Comparison of ENCODE assay signal across 9 cellular contexts in genomic region chr4:164977243-164978164, GRCh38. TPM values are rescaled to one million over a fixed set of nuclear protein-coding genes. Genes with fewer than 3 reads are reported as not detected.
DNase-seq lines count a peak whose midpoint lies in the region; ATAC-seq, FAIRE-seq and TF ChIP-seq lines count a peak whose summit lies in the region.
"Had no signal": no experiment of that assay in that cellular context is flagged by ENCODE, and none has a peak within 500 bp of the region (broad histone marks: within the 10 kb centered on the region; RNA-seq: fewer than 3 reads in every experiment).

Gene TRIM61 (minus strand): TSS chr4:164977657. CDS start chr4:164970002, 7,655 bp downstream.

- H3K9me3 ChIP-seq in HUES48 (ENCODE audit: control insufficient read depth, insufficient read depth, low read length), result no peaks in the 10 kb centered on the region
- no peaks in the 10 kb centered on the region for H3K9me3 ChIP-seq in heart right ventricle
- H3K9me3 ChIP-seq in small intestine (ENCODE audit: control insufficient read depth, low read depth), result no peaks in the 10 kb centered on the region
- no peaks in the 10 kb centered on the region for H3K9me3 ChIP-seq in Caco-2

- CTCF ChIA-PET in Caco-2 (lab: Charles Lee), result interaction anchor here (0.8 kb wide), 1 partner anchor 42 kb away, joined by 3 read pairs; no protein-coding TSS in a partner anchor

- H3K4me3 Mint-ChIP-seq in Caco-2 (ENCODE audit: unreplicated experiment), result no peak within 1 kb of the TSS

- intact Hi-C loops in heart right ventricle (cut with DNase I), result no loop called here
- intact Hi-C loops in Caco-2 (cut with micrococcal nuclease; ENCODE audit: unreplicated experiment), result no loop called here

- H3K27ac Mint-ChIP-seq in Caco-2 (ENCODE audit: unreplicated experiment), result no peak within 1 kb of the TSS

- peak; percentile 50 for DNase-seq in Ammon's horn (ENCODE audit: low spot score)
- peak; percentile 79 for DNase-seq in GM20000 (ENCODE audit: low spot score)
- peak; percentile 15 for DNase-seq in activated gamma-delta T cell (lab: John Stamatoyannopoulos, UW)
- DNase-seq in heart right ventricle, result peak; percentile 46 to 75
- no peak for DNase-seq in small intestine
- no peak for DNase-seq in DMS114 treated with DMSO at 0.1 percent for 48 hours (lab: John Stamatoyannopoulos, UW; ENCODE audit: unreplicated experiment)
- DNase-seq in Caco-2, result no peak

- H3K4me3 ChIP-seq in HUES48 (ENCODE audit: low read depth, low read length), result peak within 1 kb of the TSS; percentile 82
- H3K4me3 ChIP-seq in heart right ventricle, result peak within 1 kb of the TSS; percentile 46 to 83 (median 70)
- H3K4me3 ChIP-seq in small intestine (ENCODE audit: low read depth in 1 of 2, low read length in 2 of 2), result peak within 1 kb of the TSS; percentile 9 to 45
- no peak within 1 kb of the TSS for H3K4me3 ChIP-seq in Caco-2 (ENCODE audit: low read depth, low read length)

- H3K36me3 Mint-ChIP-seq in Caco-2 (ENCODE audit: insufficient read depth, unreplicated experiment), result no peaks in the 10 kb centered on the region

- no peaks in the 10 kb centered on the region for H3K4me1 Mint-ChIP-seq in Caco-2 (ENCODE audit: low read depth, unreplicated experiment)

- H3K27me3 ChIP-seq in HUES48 (ENCODE audit: control insufficient read depth, insufficient read depth, low read length), result no peaks in the 10 kb centered on the region
- no peaks in the 10 kb centered on the region for H3K27me3 ChIP-seq in heart right ventricle
- H3K27me3 ChIP-seq in small intestine (ENCODE audit: control insufficient read depth in 2 of 2, insufficient read depth in 2 of 2, low read length in 2 of 2), result no peaks in the 10 kb centered on the region
- H3K27me3 ChIP-seq in Caco-2 (replicated peaks; ENCODE audit: control insufficient read depth, insufficient read depth, low read length), result no peaks in the 10 kb centered on the region

- 7 to 15% methylated on average over 27 of the region's 27 CpGs for WGBS in heart right ventricle, 2 donors
- 17 to 39% (median 31%) methylated on average over 27 of the region's 27 CpGs for WGBS in small intestine, 3 donors

- peak; percentile 75 to 98 (median 96) for ATAC-seq in heart right ventricle

- FAIRE-seq in small intestine (lab: Jason Lieb, UNC), result no peak
- FAIRE-seq: G401.6 had no signal

- H3K27me3 Mint-ChIP-seq in Caco-2 (ENCODE audit: insufficient read depth, unreplicated experiment), result no peaks in the 10 kb centered on the region

- POLR2A ChIA-PET in Caco-2 (lab: Charles Lee), result no interaction called here

- TF ChIP-seq CTCF in GM20000 (IDR thresholded peaks at IDR 0.05; ENCODE audit: extremely low read depth, missing control alignments) (peak; percentile 24), heart right ventricle (IDR thresholded peaks at IDR 0.05) (peak in 2 of 9 donors; percentile 8 to 14), Caco-2 (IDR thresholded peaks at IDR 0.05; ENCODE audit: insufficient read depth in 1 of 2, low read depth in 1 of 2, low read length in 1 of 2, severe bottlenecking in 1 of 2, unreplicated experiment in 1 of 2) (no peak)

- H3K4me1 ChIP-seq in HUES48 (ENCODE audit: control insufficient read depth, insufficient read depth, low read length) (peaks cover 6% of the 10 kb centered on the region; the same call in 1 of the 2 replicates), heart right ventricle (peaks cover 0 to 11% (median 5%) of the 10 kb centered on the region in 9 donors), small intestine (ENCODE audit: control insufficient read depth in 2 of 2, insufficient read depth in 1 of 2, low read depth in 1 of 2, low read length in 1 of 2) (peaks cover 0 to 3% of the 10 kb centered on the region in 2 donors), Caco-2 (no peaks in the 10 kb centered on the region)

- peak within 1 kb of the TSS; percentile 74 for H3K9ac ChIP-seq in HUES48 (ENCODE audit: low read depth, low read length)

- H3K9me3 Mint-ChIP-seq in Caco-2 (ENCODE audit: unreplicated experiment), result no peaks in the 10 kb centered on the region

- H3K36me3 ChIP-seq in HUES48 (ENCODE audit: control insufficient read depth, insufficient read depth, low read length), result peaks cover 26% of the 10 kb centered on the region
- H3K36me3 ChIP-seq in heart right ventricle, result peaks cover 0 to 17% (median 0%) of the 10 kb centered on the region in 9 donors
- no peaks in the 10 kb centered on the region for H3K36me3 ChIP-seq in small intestine (ENCODE audit: control insufficient read depth in 2 of 2, insufficient read depth in 2 of 2, low read length in 2 of 2)
- H3K36me3 ChIP-seq in Caco-2 (ENCODE audit: control insufficient read depth, insufficient read depth, low read length), result no peaks in the 10 kb centered on the region

- no TSS peak for BruUV-seq in Caco-2 (replicated peaks; lab: Mats Ljungman, UMichigan)

- H3K27ac ChIP-seq in HUES48 (ENCODE audit: low read depth, low read length) (peak within 1 kb of the TSS; percentile 43), heart right ventricle (peak within 1 kb of the TSS in 8 of 10 donors; percentile 45 to 81 (median 70)), small intestine (ENCODE audit: low read depth in 1 of 2, low read length in 1 of 2) (peak within 1 kb of the TSS in 1 of 2 donors; percentile 52)

RNA-seq across cellular contexts. Expression of gene TRIM61, which starts in this region (rescaled TPM):
- total RNA-seq in heart right ventricle, result 1 to 10 TPM in 9 of 10 donors, under 1 TPM in 1; 0.98 to 3.1 (median 2.2) TPM
- polyA plus RNA-seq in heart right ventricle, result 1 to 10 TPM in 1 of 2 donors, under 1 TPM in 1; 0.37 to 1.1 TPM
- polyA plus RNA-seq in small intestine, result under 1 TPM in 1 of 3 donors, not detected in 2; 0.55 TPM
- total RNA-seq in Caco-2 (2022), result not detected in 2 replicates

Comparison
In these comparisons a context has a peak if more than half of its experiments do, and no peak if none do; other contexts are left out.
1. DNase-seq: peak in Ammon's horn (single experiment), GM20000 (single experiment), activated gamma-delta T cell (single experiment) and heart right ventricle (2 of 2); none in small intestine (single experiment), DMS114 treated with DMSO at 0.1 percent for 48 hours (single experiment) and Caco-2 (0 of 2).